In the genomic region with DNA sequence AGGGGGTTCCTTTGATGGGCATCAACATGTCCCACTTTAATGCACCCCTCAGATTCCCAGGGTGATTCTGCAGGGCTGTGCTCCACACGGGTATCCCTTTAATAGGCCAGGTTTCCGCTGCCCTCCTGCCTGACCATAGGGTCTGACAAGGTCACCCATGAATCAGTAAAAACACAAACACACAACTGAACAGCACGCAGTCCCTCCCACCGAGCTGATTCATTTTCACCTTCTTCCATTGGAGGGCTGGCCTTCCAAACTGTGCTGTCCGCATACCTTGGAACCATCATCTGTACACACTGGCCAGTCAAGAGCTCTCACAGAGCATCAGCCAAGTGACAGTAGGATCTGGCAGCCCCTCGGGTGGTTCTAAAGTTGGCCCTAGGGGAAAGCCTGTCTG, we compare ENCODE assay signal across 1 cellular context.
TF ChIP-seq lines count a peak whose summit lies in the region.

No MANE protein-coding gene starts in this region.

TF ChIP-seq in H1, 55 proteins besides CTCF, POLR2A, EP300 and RAD21 (continued from another document):
- TF ChIP-seq, protein P1, sequence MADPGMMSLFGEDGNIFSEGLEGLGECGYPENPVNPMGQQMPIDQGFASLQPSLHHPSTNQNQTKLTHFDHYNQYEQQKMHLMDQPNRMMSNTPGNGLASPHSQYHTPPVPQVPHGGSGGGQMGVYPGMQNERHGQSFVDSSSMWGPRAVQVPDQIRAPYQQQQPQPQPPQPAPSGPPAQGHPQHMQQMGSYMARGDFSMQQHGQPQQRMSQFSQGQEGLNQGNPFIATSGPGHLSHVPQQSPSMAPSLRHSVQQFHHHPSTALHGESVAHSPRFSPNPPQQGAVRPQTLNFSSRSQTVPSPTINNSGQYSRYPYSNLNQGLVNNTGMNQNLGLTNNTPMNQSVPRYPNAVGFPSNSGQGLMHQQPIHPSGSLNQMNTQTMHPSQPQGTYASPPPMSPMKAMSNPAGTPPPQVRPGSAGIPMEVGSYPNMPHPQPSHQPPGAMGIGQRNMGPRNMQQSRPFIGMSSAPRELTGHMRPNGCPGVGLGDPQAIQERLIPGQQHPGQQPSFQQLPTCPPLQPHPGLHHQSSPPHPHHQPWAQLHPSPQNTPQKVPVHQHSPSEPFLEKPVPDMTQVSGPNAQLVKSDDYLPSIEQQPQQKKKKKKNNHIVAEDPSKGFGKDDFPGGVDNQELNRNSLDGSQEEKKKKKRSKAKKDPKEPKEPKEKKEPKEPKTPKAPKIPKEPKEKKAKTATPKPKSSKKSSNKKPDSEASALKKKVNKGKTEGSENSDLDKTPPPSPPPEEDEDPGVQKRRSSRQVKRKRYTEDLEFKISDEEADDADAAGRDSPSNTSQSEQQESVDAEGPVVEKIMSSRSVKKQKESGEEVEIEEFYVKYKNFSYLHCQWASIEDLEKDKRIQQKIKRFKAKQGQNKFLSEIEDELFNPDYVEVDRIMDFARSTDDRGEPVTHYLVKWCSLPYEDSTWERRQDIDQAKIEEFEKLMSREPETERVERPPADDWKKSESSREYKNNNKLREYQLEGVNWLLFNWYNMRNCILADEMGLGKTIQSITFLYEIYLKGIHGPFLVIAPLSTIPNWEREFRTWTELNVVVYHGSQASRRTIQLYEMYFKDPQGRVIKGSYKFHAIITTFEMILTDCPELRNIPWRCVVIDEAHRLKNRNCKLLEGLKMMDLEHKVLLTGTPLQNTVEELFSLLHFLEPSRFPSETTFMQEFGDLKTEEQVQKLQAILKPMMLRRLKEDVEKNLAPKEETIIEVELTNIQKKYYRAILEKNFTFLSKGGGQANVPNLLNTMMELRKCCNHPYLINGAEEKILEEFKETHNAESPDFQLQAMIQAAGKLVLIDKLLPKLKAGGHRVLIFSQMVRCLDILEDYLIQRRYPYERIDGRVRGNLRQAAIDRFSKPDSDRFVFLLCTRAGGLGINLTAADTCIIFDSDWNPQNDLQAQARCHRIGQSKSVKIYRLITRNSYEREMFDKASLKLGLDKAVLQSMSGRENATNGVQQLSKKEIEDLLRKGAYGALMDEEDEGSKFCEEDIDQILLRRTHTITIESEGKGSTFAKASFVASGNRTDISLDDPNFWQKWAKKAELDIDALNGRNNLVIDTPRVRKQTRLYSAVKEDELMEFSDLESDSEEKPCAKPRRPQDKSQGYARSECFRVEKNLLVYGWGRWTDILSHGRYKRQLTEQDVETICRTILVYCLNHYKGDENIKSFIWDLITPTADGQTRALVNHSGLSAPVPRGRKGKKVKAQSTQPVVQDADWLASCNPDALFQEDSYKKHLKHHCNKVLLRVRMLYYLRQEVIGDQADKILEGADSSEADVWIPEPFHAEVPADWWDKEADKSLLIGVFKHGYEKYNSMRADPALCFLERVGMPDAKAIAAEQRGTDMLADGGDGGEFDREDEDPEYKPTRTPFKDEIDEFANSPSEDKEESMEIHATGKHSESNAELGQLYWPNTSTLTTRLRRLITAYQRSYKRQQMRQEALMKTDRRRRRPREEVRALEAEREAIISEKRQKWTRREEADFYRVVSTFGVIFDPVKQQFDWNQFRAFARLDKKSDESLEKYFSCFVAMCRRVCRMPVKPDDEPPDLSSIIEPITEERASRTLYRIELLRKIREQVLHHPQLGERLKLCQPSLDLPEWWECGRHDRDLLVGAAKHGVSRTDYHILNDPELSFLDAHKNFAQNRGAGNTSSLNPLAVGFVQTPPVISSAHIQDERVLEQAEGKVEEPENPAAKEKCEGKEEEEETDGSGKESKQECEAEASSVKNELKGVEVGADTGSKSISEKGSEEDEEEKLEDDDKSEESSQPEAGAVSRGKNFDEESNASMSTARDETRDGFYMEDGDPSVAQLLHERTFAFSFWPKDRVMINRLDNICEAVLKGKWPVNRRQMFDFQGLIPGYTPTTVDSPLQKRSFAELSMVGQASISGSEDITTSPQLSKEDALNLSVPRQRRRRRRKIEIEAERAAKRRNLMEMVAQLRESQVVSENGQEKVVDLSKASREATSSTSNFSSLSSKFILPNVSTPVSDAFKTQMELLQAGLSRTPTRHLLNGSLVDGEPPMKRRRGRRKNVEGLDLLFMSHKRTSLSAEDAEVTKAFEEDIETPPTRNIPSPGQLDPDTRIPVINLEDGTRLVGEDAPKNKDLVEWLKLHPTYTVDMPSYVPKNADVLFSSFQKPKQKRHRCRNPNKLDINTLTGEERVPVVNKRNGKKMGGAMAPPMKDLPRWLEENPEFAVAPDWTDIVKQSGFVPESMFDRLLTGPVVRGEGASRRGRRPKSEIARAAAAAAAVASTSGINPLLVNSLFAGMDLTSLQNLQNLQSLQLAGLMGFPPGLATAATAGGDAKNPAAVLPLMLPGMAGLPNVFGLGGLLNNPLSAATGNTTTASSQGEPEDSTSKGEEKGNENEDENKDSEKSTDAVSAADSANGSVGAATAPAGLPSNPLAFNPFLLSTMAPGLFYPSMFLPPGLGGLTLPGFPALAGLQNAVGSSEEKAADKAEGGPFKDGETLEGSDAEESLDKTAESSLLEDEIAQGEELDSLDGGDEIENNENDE (IDR thresholded peaks at IDR 0.05; ENCODE audit: insufficient replicate concordance, low read length) = no peak
- no peak for TF ChIP-seq PHF8 (conservative IDR thresholded peaks at IDR 0.05; ENCODE audit: low read depth, low read length)
- no peak for TF ChIP-seq CHD1 (IDR thresholded peaks at IDR 0.05; ENCODE audit: low read depth, low read length)
- TF ChIP-seq HDAC2 (IDR thresholded peaks at IDR 0.05; ENCODE audit: borderline replicate concordance in 1 of 2, low read depth in 2 of 2, low read length in 2 of 2) = no peak
- TF ChIP-seq TEAD4 (IDR thresholded peaks at IDR 0.05; ENCODE audit: low read depth, low read length) = no peak
- no peak for TF ChIP-seq POU5F1 (IDR thresholded peaks at IDR 0.05; ENCODE audit: low read depth, low read length)
- no peak for TF ChIP-seq SIN3A (conservative IDR thresholded peaks at IDR 0.05 in 1 of 2, IDR thresholded peaks at IDR 0.05 in 1 of 2; ENCODE audit: low read depth in 1 of 2, low read length in 2 of 2)
- TF ChIP-seq EGR1 (IDR thresholded peaks at IDR 0.05; ENCODE audit: borderline replicate concordance, low read depth, low read length) = no peak
